8 cellular contexts compared by ENCODE assay signal in the genomic region with DNA sequence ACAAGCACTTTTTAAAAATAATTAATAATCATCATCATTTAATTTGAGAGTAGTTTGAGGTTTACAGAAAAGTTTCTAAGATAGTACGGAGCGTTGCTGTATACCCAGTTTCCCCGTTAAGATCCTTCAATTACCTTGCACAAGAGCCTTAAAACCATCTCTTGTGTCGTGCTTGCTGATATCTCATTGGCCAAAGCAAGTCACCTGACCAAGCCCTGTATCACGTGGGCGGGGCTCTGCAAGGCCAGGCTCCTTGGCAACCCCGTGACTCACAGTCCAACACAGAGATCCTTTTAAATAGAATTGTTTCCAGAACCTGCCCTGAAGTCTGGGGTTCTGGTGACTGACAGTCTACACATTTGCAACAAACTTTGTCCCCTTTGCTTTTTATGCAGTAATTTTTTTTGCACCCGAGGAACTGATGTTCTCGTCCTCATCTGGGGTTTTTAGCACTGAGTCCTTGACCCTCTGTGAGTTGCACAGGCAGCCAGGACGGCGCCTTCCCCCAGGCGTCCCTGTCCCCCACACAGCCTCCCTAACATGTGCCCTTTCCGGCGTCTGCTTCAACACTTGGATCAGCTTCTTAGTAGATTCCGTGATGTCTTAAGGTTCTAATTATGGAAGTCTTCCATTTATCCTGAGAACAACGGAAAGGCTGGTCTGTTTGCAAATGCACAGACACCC.
DNase-seq lines count a peak whose midpoint lies in the region; ATAC-seq and TF ChIP-seq lines count a peak whose summit lies in the region.

No MANE protein-coding gene starts in this region.

- TF ChIP-seq CTCF in foreskin fibroblast (IDR thresholded peaks at IDR 0.05; ENCODE audit: low read depth, low read length) (no peak), retinal pigment epithelial cell (conservative IDR thresholded peaks at IDR 0.05; ENCODE audit: low read depth, low read length) (no peak)

- DNase-seq in NCI-H82 (lab: John Stamatoyannopoulos, UW) (peak; percentile 25), NCI-H82 treated with DMSO at 0.1 percent for 48 hours (lab: John Stamatoyannopoulos, UW; ENCODE audit: unreplicated experiment) (no peak), SW480 (ENCODE audit: low spot score) (peak; percentile 79), foreskin fibroblast (peak; percentile 95 to 96), retinal pigment epithelial cell (ENCODE audit: low read depth) (peak; percentile 81), OCI-M2 (lab: John Stamatoyannopoulos, UW; ENCODE audit: unreplicated experiment) (no peak)

- ATAC-seq in GM21717 (IDR thresholded peaks at IDR 0.05; ENCODE audit: unreplicated experiment): no peak
- no peak for ATAC-seq in HG02610 (IDR thresholded peaks at IDR 0.05; ENCODE audit: unreplicated experiment)

- H3K4me3 ChIP-seq in foreskin fibroblast (ENCODE audit: low read depth in 1 of 2, low read length in 2 of 2): no peak overlapping the region
- no peak overlapping the region for H3K4me3 ChIP-seq in retinal pigment epithelial cell (ENCODE audit: low read length)

Comparison
In these comparisons a context has a peak if more than half of its experiments do, and no peak if none do; other contexts are left out.
1. DNase-seq: peak in NCI-H82 (single experiment), SW480 (single experiment), foreskin fibroblast (2 of 2) and retinal pigment epithelial cell (single experiment); none in NCI-H82 treated with DMSO at 0.1 percent for 48 hours (single experiment) and OCI-M2 (single experiment).